21 cellular contexts compared by ENCODE assay signal in genomic region chr3:166444756-166445155, GRCh38.
DNase-seq lines count a peak whose midpoint lies in the region; ATAC-seq and TF ChIP-seq lines count a peak whose summit lies in the region.
"Had no signal": no experiment of that assay in that cellular context is flagged by ENCODE, and none has a peak within 500 bp of the region (broad histone marks: within the 10 kb centered on the region; RNA-seq: fewer than 3 reads in every experiment).

No MANE protein-coding gene starts in this region.

- no peaks in the 10 kb centered on the region for H3F3A ChIP-seq in GM23338 (replicated peaks; ENCODE audit: low read depth)

- H2BK120ac ChIP-seq in trophoblast cell (ENCODE audit: insufficient read depth, low read length, poor library complexity) (no peak overlapping the region), mesenchymal stem cell (ENCODE audit: low read depth, low read length) (no peak overlapping the region)

- dilution Hi-C loops in mammary epithelial cell (cut with HindIII; ENCODE audit: low sequenced_read_pairs): no loop called here

- TF ChIP-seq CTCF in GM23338 (conservative IDR thresholded peaks at IDR 0.05; ENCODE audit: low read depth in 2 of 2): no peak
- no peak for TF ChIP-seq CTCF in mammary epithelial cell (conservative IDR thresholded peaks at IDR 0.05 in 1 of 2, IDR thresholded peaks at IDR 0.05 in 1 of 2; ENCODE audit: extremely low read depth in 1 of 2, insufficient read depth in 1 of 2, low read depth in 1 of 2, low read length in 2 of 2)

- H3K4me3 ChIP-seq in GM23338 (no peak overlapping the region), mammary epithelial cell (replicated peaks in 1 of 3; ENCODE audit: insufficient read depth in 1 of 3, low read depth in 2 of 3, low read length in 3 of 3) (peak overlapping the region in 2 of 3 experiments; percentile 6 to 8), trophoblast cell (ENCODE audit: low read depth, low read length) (no peak overlapping the region), mesenchymal stem cell (ENCODE audit: insufficient read depth in 1 of 2, low read depth in 1 of 2, low read length in 2 of 2) (no peak overlapping the region)
- H3K4me3 ChIP-seq: PC-9, right atrium auricular region had no signal

- no peak overlapping the region for H4K91ac ChIP-seq in trophoblast cell (ENCODE audit: low read depth, low read length)
- no peak overlapping the region for H4K91ac ChIP-seq in mesenchymal stem cell (ENCODE audit: low read length)

- H3K4ac ChIP-seq in trophoblast cell (ENCODE audit: low read depth, low read length): no peak overlapping the region
- no peak overlapping the region for H3K4ac ChIP-seq in mesenchymal stem cell (ENCODE audit: low read depth in 1 of 2, low read length in 2 of 2)

- in situ Hi-C loops in mammary epithelial cell (cut with MboI; ENCODE audit: low sequenced_read_pairs in 2 of 2): no loop called here

- H3K9ac ChIP-seq in mammary epithelial cell (ENCODE audit: insufficient read depth, low read length): no peak overlapping the region
- H3K9ac ChIP-seq in trophoblast cell (ENCODE audit: low read length): peak overlapping the region; percentile 7
- no peak overlapping the region for H3K9ac ChIP-seq in mesenchymal stem cell (ENCODE audit: low read length)

- H3K36me3 ChIP-seq in GM23338 (ENCODE audit: insufficient read depth) (no peaks in the 10 kb centered on the region), mammary epithelial cell (ENCODE audit: insufficient read depth, low read length) (no peaks in the 10 kb centered on the region), trophoblast cell (ENCODE audit: control insufficient read depth in 1 of 2, insufficient read depth in 2 of 2, low read length in 2 of 2) (no peaks in the 10 kb centered on the region), mesenchymal stem cell (ENCODE audit: control insufficient read depth in 1 of 2, insufficient read depth in 2 of 2, low read depth in 1 of 2, low read length in 2 of 2) (no peaks in the 10 kb centered on the region)
- H3K36me3 ChIP-seq: right atrium auricular region had no signal

- H3K9me3 Mint-ChIP-seq in GM23338: no peaks in the 10 kb centered on the region
- H3K9me3 Mint-ChIP-seq: activated CD4-positive, alpha-beta T cell treated with anti-CD3 and anti-CD28 coated beads, Interleukin-2, amount 10 ng/mL, durations not matched to agents 24 days and 14 days; H9 had no signal

- H3K4me1 ChIP-seq in GM23338 (ENCODE audit: insufficient read depth) (peaks cover 9% of the 10 kb centered on the region; the same call in 1 of the 2 replicates), mammary epithelial cell (ENCODE audit: insufficient read depth, low read length) (peaks cover 34% of the 10 kb centered on the region), trophoblast cell (ENCODE audit: control insufficient read depth in 1 of 2, insufficient read depth in 2 of 2, low read length in 2 of 2) (peaks cover 0 to 2% of the 10 kb centered on the region in 2 experiments), mesenchymal stem cell (ENCODE audit: control insufficient read depth, insufficient read depth, low read depth, low read length) (peaks cover 6% of the 10 kb centered on the region)
- H3K4me1 ChIP-seq: right atrium auricular region had no signal

- no peaks in the 10 kb centered on the region for H4K20me1 ChIP-seq in GM23338 (replicated peaks; ENCODE audit: insufficient read depth)
- no peaks in the 10 kb centered on the region for H4K20me1 ChIP-seq in mammary epithelial cell (ENCODE audit: insufficient read depth, low read length)

- H4K8ac ChIP-seq in trophoblast cell (ENCODE audit: low read depth, low read length) (no peak overlapping the region), mesenchymal stem cell (ENCODE audit: low read length) (no peak overlapping the region)

- H2AK5ac ChIP-seq in trophoblast cell (ENCODE audit: low read length) (no peak overlapping the region), mesenchymal stem cell (ENCODE audit: low read length, severe bottlenecking) (no peak overlapping the region)

- H2BK5ac ChIP-seq in trophoblast cell (ENCODE audit: low read depth, low read length, poor library complexity): no peak overlapping the region
- H2BK5ac ChIP-seq in mesenchymal stem cell (ENCODE audit: low read depth, low read length, poor library complexity, severe bottlenecking): no peak overlapping the region

- H3K27ac ChIP-seq in GM23338 (ENCODE audit: low read depth): no peak overlapping the region
- peak overlapping the region; percentile 62 for H3K27ac ChIP-seq in mammary epithelial cell (ENCODE audit: insufficient read depth, low read depth, low read length)
- H3K27ac ChIP-seq in trophoblast cell (ENCODE audit: low read depth, low read length): no peak overlapping the region
- H3K27ac ChIP-seq in mesenchymal stem cell (ENCODE audit: low read length, poor library complexity, severe bottlenecking): no peak overlapping the region
- H3K27ac ChIP-seq: PC-9, right atrium auricular region had no signal

- DNase-seq in GM23338 (ENCODE audit: low spot score) (peak; percentile 12), NCI-H510A (lab: John Stamatoyannopoulos, UW) (peak; percentile 66), mammary epithelial cell (peak; percentile 94), trophoblast cell (peak; percentile 38 to 56), HT-29 (ENCODE audit: low spot score) (no peak), mesenchymal stem cell (no peak)
- DNase-seq: activated CD4-positive, alpha-beta T cell treated with anti-CD3 and anti-CD28 coated beads, Interleukin-2, amount 10 ng/mL, durations not matched to agents 24 days and 14 days; activated CD8-positive, alpha-beta memory T cell treated with anti-CD3 and anti-CD28 coated beads, Interleukin-2, amount 50 U/mL, for 48 hours; activated naive CD4-positive, alpha-beta T cell treated with Interleukin-2 at 50 U/mL for 16 hours; anterior cingulate cortex; Calu3; H9; hypothalamus; Kasumi-1; left cardiac atrium; NCI-H1436; NCI-H524; nucleus accumbens; PC-9 had no signal

- H3K4me3 Mint-ChIP-seq in GM23338: no peak overlapping the region
- H3K4me3 Mint-ChIP-seq: activated CD4-positive, alpha-beta T cell treated with anti-CD3 and anti-CD28 coated beads, Interleukin-2, amount 10 ng/mL, durations not matched to agents 24 days and 14 days; H9 had no signal

- no peak overlapping the region for H2BK12ac ChIP-seq in trophoblast cell (ENCODE audit: low read length)
- no peak overlapping the region for H2BK12ac ChIP-seq in mesenchymal stem cell (ENCODE audit: low read length in 2 of 2)

- H3K14ac ChIP-seq in trophoblast cell (ENCODE audit: low read length): no peak overlapping the region
- H3K14ac ChIP-seq in mesenchymal stem cell (ENCODE audit: low read length in 2 of 2): no peak overlapping the region

- H3K4me1 Mint-ChIP-seq in GM23338: peaks cover 4% of the 10 kb centered on the region; the same call in 2 of the 3 replicates
- H3K4me1 Mint-ChIP-seq: activated CD4-positive, alpha-beta T cell treated with anti-CD3 and anti-CD28 coated beads, Interleukin-2, amount 10 ng/mL, durations not matched to agents 24 days and 14 days had no signal

- H3K36me3 Mint-ChIP-seq in GM23338 (ENCODE audit: low read depth): no peaks in the 10 kb centered on the region

- H3K27ac Mint-ChIP-seq in GM23338: no peak overlapping the region
- H3K27ac Mint-ChIP-seq: activated CD4-positive, alpha-beta T cell treated with anti-CD3 and anti-CD28 coated beads, Interleukin-2, amount 10 ng/mL, durations not matched to agents 24 days and 14 days had no signal

- intact Hi-C loops in mammary epithelial cell (cut with micrococcal nuclease): loop anchor here (10.0 kb wide), 2 partner anchors 360 to 590 kb away; no protein-coding TSS in a partner anchor

- no peak overlapping the region for H4K12ac ChIP-seq in trophoblast cell (ENCODE audit: low read depth, low read length)

- no peaks in the 10 kb centered on the region for H3K79me1 ChIP-seq in trophoblast cell (ENCODE audit: low read length)
- H3K79me1 ChIP-seq in mesenchymal stem cell (replicated peaks; ENCODE audit: low read length, poor library complexity, severe bottlenecking): no peaks in the 10 kb centered on the region

- no peaks in the 10 kb centered on the region for H3K9me3 ChIP-seq in mammary epithelial cell (replicated peaks; ENCODE audit: insufficient read depth, low read length)
- H3K9me3 ChIP-seq in trophoblast cell (ENCODE audit: insufficient read depth, low read depth, low read length): no peaks in the 10 kb centered on the region
- H3K9me3 ChIP-seq in mesenchymal stem cell (ENCODE audit: control insufficient read depth, low read length): peaks cover 8% of the 10 kb centered on the region
- H3K9me3 ChIP-seq: right atrium auricular region had no signal

- no TSS peak for BruUV-seq in mammary epithelial cell (replicated peaks; lab: Mats Ljungman, UMichigan)

- ATAC-seq in GM23338 (no peak), HG02884 (IDR thresholded peaks at IDR 0.05; ENCODE audit: unreplicated experiment) (no peak)

- H3K79me2 ChIP-seq in GM23338 (replicated peaks; ENCODE audit: insufficient read depth) (no peaks in the 10 kb centered on the region), mammary epithelial cell (ENCODE audit: insufficient read depth, low read length) (no peaks in the 10 kb centered on the region), trophoblast cell (ENCODE audit: control insufficient read depth, insufficient read depth, low read length, poor library complexity) (no peaks in the 10 kb centered on the region)

- no peaks in the 10 kb centered on the region for H3K27me3 Mint-ChIP-seq in GM23338 (ENCODE audit: insufficient read depth, low read depth, poor library complexity)
- H3K27me3 Mint-ChIP-seq: activated CD4-positive, alpha-beta T cell treated with anti-CD3 and anti-CD28 coated beads, Interleukin-2, amount 10 ng/mL, durations not matched to agents 24 days and 14 days had no signal

- H2AFZ ChIP-seq in GM23338: no peak overlapping the region
- peak overlapping the region; percentile 53 for H2AFZ ChIP-seq in mammary epithelial cell (ENCODE audit: low read depth, low read length)
- H2AFZ ChIP-seq in trophoblast cell (ENCODE audit: insufficient read depth, low read length, poor library complexity): no peak overlapping the region
- H2AFZ ChIP-seq in mesenchymal stem cell (ENCODE audit: low read depth, low read length): no peak overlapping the region
- H2AFZ ChIP-seq: PC-9 had no signal

- H2BK15ac ChIP-seq in mesenchymal stem cell (ENCODE audit: low read depth, poor library complexity, severe bottlenecking): no peak overlapping the region

- H3K27me3 ChIP-seq in GM23338 (ENCODE audit: insufficient read depth): no peaks in the 10 kb centered on the region
- no peaks in the 10 kb centered on the region for H3K27me3 ChIP-seq in mammary epithelial cell (ENCODE audit: insufficient read depth, low read length)
- no peaks in the 10 kb centered on the region for H3K27me3 ChIP-seq in trophoblast cell (ENCODE audit: insufficient read depth, low read length)
- no peaks in the 10 kb centered on the region for H3K27me3 ChIP-seq in mesenchymal stem cell (ENCODE audit: control insufficient read depth in 1 of 2, insufficient read depth in 1 of 2, low read length in 2 of 2)
- H3K27me3 ChIP-seq: right atrium auricular region had no signal

- 0% methylated on average over 5 of the region's 9 CpGs for WGBS in mammary epithelial cell (ENCODE audit: low coverage, missing lambda C conversion rate)
- no CpG with 5 or more reads among the region's 9 CpGs for WGBS in trophoblast cell (ENCODE audit: extremely low coverage, insufficient coverage, insufficient read length)
- 96% methylated on average over 8 of the region's 9 CpGs for WGBS in mesenchymal stem cell

- H3K18ac ChIP-seq in trophoblast cell (ENCODE audit: low read length) (no peak overlapping the region), mesenchymal stem cell (ENCODE audit: low read depth in 1 of 2, low read length in 2 of 2) (no peak overlapping the region)

- CTCF ChIA-PET in mammary epithelial cell (lab: Charles Lee; ENCODE audit: low non-redundant PET): interaction anchor here (0.6 kb wide), 1 partner anchor 12 kb away, joined by 5 read pairs; no protein-coding TSS in a partner anchor

- no peak overlapping the region for H3K4me2 ChIP-seq in GM23338
- peak overlapping the region; percentile 74 for H3K4me2 ChIP-seq in mammary epithelial cell (ENCODE audit: insufficient read depth, low read depth, low read length)
- no peak overlapping the region for H3K4me2 ChIP-seq in trophoblast cell (ENCODE audit: low read length)
- H3K4me2 ChIP-seq in mesenchymal stem cell (ENCODE audit: low read length, poor library complexity, severe bottlenecking): no peak overlapping the region
- H3K4me2 ChIP-seq: PC-9 had no signal

- H3K9me2 ChIP-seq in GM23338 (ENCODE audit: insufficient read depth): no peaks in the 10 kb centered on the region

- H3K23ac ChIP-seq in trophoblast cell (ENCODE audit: low read length) (no peak overlapping the region), mesenchymal stem cell (ENCODE audit: low read length in 2 of 2) (no peak overlapping the region)

Comparison
In these comparisons a context has a peak if more than half of its experiments do, and no peak if none do; other contexts are left out.
1. DNase-seq: peak in GM23338 (single experiment), NCI-H510A (single experiment), mammary epithelial cell (single experiment) and trophoblast cell (2 of 2); none in HT-29 (single experiment) and mesenchymal stem cell (single experiment).
2. H3K4me3 ChIP-seq: peak in mammary epithelial cell (2 of 3); none in GM23338 (single experiment), trophoblast cell (single experiment) and mesenchymal stem cell (0 of 2).